In the genomic region with DNA sequence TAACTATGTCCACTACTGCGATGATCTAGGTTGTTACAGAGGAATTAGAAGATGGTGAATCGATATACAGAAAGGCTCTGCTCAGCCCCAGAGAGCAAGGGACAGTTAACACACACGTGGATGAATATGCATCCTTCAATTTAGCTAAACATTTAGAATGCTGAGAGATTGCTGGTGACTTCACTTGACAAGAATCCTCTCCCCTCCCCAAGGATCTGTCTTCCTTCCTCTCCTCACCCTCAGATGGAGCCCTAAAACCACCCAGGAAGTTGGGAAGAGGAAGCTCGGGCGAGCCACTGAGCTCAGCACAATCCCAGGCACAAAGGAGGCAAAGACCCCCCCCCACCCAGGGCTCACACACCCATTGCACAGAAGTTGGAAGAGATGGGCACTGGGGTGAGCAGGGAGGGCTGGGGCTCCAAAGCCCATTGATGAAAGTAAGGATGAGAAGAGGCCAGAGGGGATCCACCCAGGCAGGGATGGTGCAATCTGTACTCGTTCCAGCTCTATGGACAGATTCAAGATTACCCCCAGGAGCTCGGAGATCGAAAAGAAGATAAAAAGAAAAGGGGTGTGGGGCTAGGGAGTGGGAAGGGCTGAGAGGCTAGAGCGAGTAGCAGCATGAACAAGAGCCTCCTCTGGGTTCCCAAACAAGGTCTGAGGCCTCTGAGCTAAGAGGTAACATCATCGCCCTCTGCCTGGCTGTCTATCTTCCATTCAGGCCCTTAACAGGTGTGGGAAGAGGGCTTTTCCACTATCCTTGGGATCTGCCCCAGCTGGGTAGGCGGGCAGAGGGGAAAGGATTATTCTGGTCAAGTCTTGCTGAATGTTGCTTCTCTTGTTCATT, we compare ENCODE assay signal across 8 cellular contexts. TPM values are rescaled to one million over a fixed set of nuclear protein-coding genes. Genes with fewer than 3 reads are reported as not detected.
DNase-seq lines count a peak whose midpoint lies in the region; ATAC-seq and TF ChIP-seq lines count a peak whose summit lies in the region.

No MANE protein-coding gene starts in this region.

- ATAC-seq in GM18505 (IDR thresholded peaks at IDR 0.05; ENCODE audit: unreplicated experiment) (no peak), HG03565 (IDR thresholded peaks at IDR 0.05; ENCODE audit: unreplicated experiment) (no peak)

- H3K27ac ChIP-seq in AG04450 (ENCODE audit: low read depth, low read length) (peak overlapping the region; percentile 89), WERI-Rb-1 (peak overlapping the region; percentile 78), fibroblast of lung (ENCODE audit: insufficient read depth, low read length) (peak overlapping the region; percentile 92), parathyroid adenoma (peak overlapping the region; percentile 96)

- TF ChIP-seq POLR2A in GM18505 (IDR thresholded peaks at IDR 0.05; ENCODE audit: borderline replicate concordance, extremely low read depth, insufficient read depth, insufficient read length), result no peak

- H3K9me3 ChIP-seq in AG04450 (ENCODE audit: control insufficient read depth, insufficient read depth, low read length) (no peaks in the 10 kb centered on the region), WERI-Rb-1 (ENCODE audit: severe bottlenecking) (no peaks in the 10 kb centered on the region), fibroblast of lung (ENCODE audit: control insufficient read depth, insufficient read depth, low read depth, low read length) (no peaks in the 10 kb centered on the region), parathyroid adenoma (ENCODE audit: control insufficient read depth, low read length) (no peaks in the 10 kb centered on the region)

- peak overlapping the region; percentile 92 for H3K4me2 ChIP-seq in fibroblast of lung (ENCODE audit: extremely low read depth, insufficient read depth, low read length)
- peak overlapping the region; percentile 81 for H3K4me2 ChIP-seq in parathyroid adenoma (ENCODE audit: low read length)

- no peak for TF ChIP-seq CTCF in AG04450 (IDR thresholded peaks at IDR 0.05; ENCODE audit: low read depth, low read length)
- no peak for TF ChIP-seq CTCF in WERI-Rb-1 (IDR thresholded peaks at IDR 0.05; ENCODE audit: low read depth, low read length)
- no peak for TF ChIP-seq CTCF in fibroblast of lung (conservative IDR thresholded peaks at IDR 0.05 in 1 of 2, IDR thresholded peaks at IDR 0.05 in 1 of 2; ENCODE audit: low read depth in 1 of 2, low read length in 2 of 2)
- TF ChIP-seq CTCF in parathyroid adenoma (IDR thresholded peaks at IDR 0.05), result no peak

- POLR2A ChIA-PET in AG04450 (lab: Yijun Ruan, JAX), result interaction anchor here (0.6 to 2.5 kb wide), 11 partner anchors 26 to 150 kb away, joined by 3 to 20 read pairs (median 6); a partner anchor contains a TSS

- H4K20me1 ChIP-seq in fibroblast of lung (ENCODE audit: control insufficient read depth, extremely low read depth, insufficient read depth, low read length), result no peaks in the 10 kb centered on the region

- H3K36me3 ChIP-seq in WERI-Rb-1, result peaks cover 8% of the 10 kb centered on the region
- H3K36me3 ChIP-seq in fibroblast of lung (ENCODE audit: control insufficient read depth, insufficient read depth, low read length), result peaks cover 19% of the 10 kb centered on the region
- H3K36me3 ChIP-seq in parathyroid adenoma (ENCODE audit: control insufficient read depth, insufficient read depth, low read length), result no peaks in the 10 kb centered on the region

- H2AFZ ChIP-seq in fibroblast of lung (ENCODE audit: low read length), result no peak overlapping the region
- no peak overlapping the region for H2AFZ ChIP-seq in parathyroid adenoma

- H3K9ac ChIP-seq in fibroblast of lung (ENCODE audit: insufficient read depth, low read length) (peak overlapping the region; percentile 85), parathyroid adenoma (no peak overlapping the region)

- H3K4me3 ChIP-seq in AG04450 (ENCODE audit: low read depth, low read length) (peak overlapping the region; percentile 79), WERI-Rb-1 (ENCODE audit: low read depth, low read length) (peak overlapping the region; percentile 65), fibroblast of lung (replicated peaks in 1 of 4; ENCODE audit: control extremely low read depth in 1 of 4, insufficient read depth in 1 of 4, low read depth in 3 of 4, low read length in 4 of 4) (peak overlapping the region; percentile 72 to 94 (median 76)), parathyroid adenoma (ENCODE audit: low read depth, low read length) (peak overlapping the region; percentile 91)

- H3K4me1 ChIP-seq in fibroblast of lung (ENCODE audit: control insufficient read depth, extremely low read depth, insufficient read depth, low read length), result peaks cover 9% of the 10 kb centered on the region
- H3K4me1 ChIP-seq in parathyroid adenoma, result peaks cover 3% of the 10 kb centered on the region

- peaks cover 47% of the 10 kb centered on the region for H3K79me2 ChIP-seq in fibroblast of lung (ENCODE audit: control insufficient read depth, insufficient read depth, low read length)
- peaks cover 8% of the 10 kb centered on the region for H3K79me2 ChIP-seq in parathyroid adenoma

- DNase-seq in AG04450 (ENCODE audit: low read depth, low spot score) (peak; percentile 29), HCEC 1CT (peak; percentile 68), WERI-Rb-1 (peak; percentile 52), fibroblast of lung (ENCODE audit: low read depth in 2 of 2) (peak; percentile 56 to 69), NCI-H2107 (lab: John Stamatoyannopoulos, UW) (no peak)

- CTCF ChIA-PET in AG04450 (lab: Charles Lee), result interaction anchor here (2.0 kb wide), 1 partner anchor 114 kb away, joined by 6 read pairs; no protein-coding TSS in a partner anchor

- no peaks in the 10 kb centered on the region for H3K27me3 ChIP-seq in AG04450 (ENCODE audit: control insufficient read depth, insufficient read depth, low read length)
- peaks cover 7% of the 10 kb centered on the region for H3K27me3 ChIP-seq in WERI-Rb-1 (ENCODE audit: insufficient read depth, low read depth, severe bottlenecking)
- H3K27me3 ChIP-seq in fibroblast of lung (ENCODE audit: control insufficient read depth, insufficient read depth, low read length), result no peaks in the 10 kb centered on the region
- no peaks in the 10 kb centered on the region for H3K27me3 ChIP-seq in parathyroid adenoma (ENCODE audit: control insufficient read depth, insufficient read depth, low read length)

RNA-seq across cellular contexts. Expression of a gene that starts 1.3 kb away (rescaled TPM):
- polyA plus RNA-seq in AG04450 (2011; rRNA removed), result 28.4 and 42.0 TPM in 2 replicates
- polyA minus RNA-seq in AG04450 (2011; rRNA and poly(A)+ RNA removed), result 48.5 and 49.3 TPM in 2 replicates
- total RNA-seq in fibroblast of lung, result 24.7 and 36.8 TPM in 2 replicates
- polyA plus RNA-seq in fibroblast of lung, result 18.9 and 22.2 TPM in 2 replicates
- 59.2 and 65.5 TPM in 2 replicates for polyA plus RNA-seq in fibroblast of lung (2012)
- polyA minus RNA-seq in fibroblast of lung (ENCODE audit: low replicate concordance), result 66.1 and 92.1 TPM in 2 replicates

RNA-seq across cellular contexts. Expression of a gene that starts 16.9 kb away (rescaled TPM):
- polyA plus RNA-seq in AG04450 (2011; rRNA removed) (0.83 and 1.0 TPM in 2 replicates), fibroblast of lung (0.52 and 0.55 TPM in 2 replicates)
- 1.00 and 1.1 TPM in 2 replicates for polyA minus RNA-seq in AG04450 (2011; rRNA and poly(A)+ RNA removed)
- 0.51 and 0.66 TPM in 2 replicates for total RNA-seq in fibroblast of lung
- 0.89 and 1.2 TPM in 2 replicates for polyA plus RNA-seq in fibroblast of lung (2012)
- polyA minus RNA-seq in fibroblast of lung (ENCODE audit: low replicate concordance), result 2.0 and 2.2 TPM in 2 replicates

RNA-seq across cellular contexts. Expression of a gene that starts 31.9 kb away (rescaled TPM):
- 27.6 and 41.2 TPM in 2 replicates for polyA plus RNA-seq in AG04450 (2011; rRNA removed)
- polyA minus RNA-seq in AG04450 (2011; rRNA and poly(A)+ RNA removed), result 25.3 and 29.3 TPM in 2 replicates
- 6.4 and 11.9 TPM in 2 replicates for total RNA-seq in fibroblast of lung
- 33.1 and 33.5 TPM in 2 replicates for polyA plus RNA-seq in fibroblast of lung
- polyA plus RNA-seq in fibroblast of lung (2012), result 91.9 and 93.9 TPM in 2 replicates
- polyA minus RNA-seq in fibroblast of lung (ENCODE audit: low replicate concordance), result 128 and 135 TPM in 2 replicates

RNA-seq across cellular contexts. Expression of a gene that starts 37.8 kb away (rescaled TPM):
- 78.4 and 96.1 TPM in 2 replicates for polyA plus RNA-seq in AG04450 (2011; rRNA removed)
- polyA minus RNA-seq in AG04450 (2011; rRNA and poly(A)+ RNA removed), result 59.5 and 106 TPM in 2 replicates
- 59.8 TPM in 2 replicates for total RNA-seq in fibroblast of lung
- 69.4 and 76.4 TPM in 2 replicates for polyA plus RNA-seq in fibroblast of lung
- 63.3 and 72.8 TPM in 2 replicates for polyA plus RNA-seq in fibroblast of lung (2012)
- 132 and 139 TPM in 2 replicates for polyA minus RNA-seq in fibroblast of lung (ENCODE audit: low replicate concordance)

RNA-seq across cellular contexts. Expression of a gene that starts 39.8 kb away (rescaled TPM):
- polyA plus RNA-seq in AG04450 (2011; rRNA removed), result 24.3 and 25.0 TPM in 2 replicates
- 18.3 and 21.1 TPM in 2 replicates for polyA minus RNA-seq in AG04450 (2011; rRNA and poly(A)+ RNA removed)
- total RNA-seq in fibroblast of lung, result 20.5 and 26.4 TPM in 2 replicates
- polyA plus RNA-seq in fibroblast of lung, result 18.5 and 18.6 TPM in 2 replicates
- polyA plus RNA-seq in fibroblast of lung (2012), result 17.6 and 18.1 TPM in 2 replicates
- polyA minus RNA-seq in fibroblast of lung (ENCODE audit: low replicate concordance), result 11.9 and 21.7 TPM in 2 replicates
